ENCODE assay signal across 9 cellular contexts in genomic region chr6:16205377-16206144, GRCh38. TPM values are rescaled to one million over a fixed set of nuclear protein-coding genes. Genes with fewer than 3 reads are reported as not detected.
DNase-seq lines count a peak whose midpoint lies in the region; ATAC-seq and TF ChIP-seq lines count a peak whose summit lies in the region.
"Had no signal": no experiment of that assay in that cellular context is flagged by ENCODE, and none has a peak within 500 bp of the region (broad histone marks: within the 10 kb centered on the region; RNA-seq: fewer than 3 reads in every experiment).

No MANE protein-coding gene starts in this region.

- TF ChIP-seq POLR2A in GM18505 (IDR thresholded peaks at IDR 0.05; ENCODE audit: borderline replicate concordance, extremely low read depth, insufficient read depth, insufficient read length) (no peak), vagina (IDR thresholded peaks at IDR 0.05) (no peak)

- ATAC-seq in GM18505 (IDR thresholded peaks at IDR 0.05; ENCODE audit: unreplicated experiment) = peak; percentile 86

- H3K36me3 ChIP-seq in vagina = no peaks in the 10 kb centered on the region
- H3K36me3 ChIP-seq: neutrophil had no signal

- H3K27ac ChIP-seq in vagina = peak overlapping the region; percentile 52
- H3K27ac ChIP-seq: neutrophil had no signal

- no peaks in the 10 kb centered on the region for H3K9me3 ChIP-seq in vagina
- H3K9me3 ChIP-seq: neutrophil had no signal

- H3K4me1 ChIP-seq in vagina = no peaks in the 10 kb centered on the region

- H3K4me3 ChIP-seq in HFF-Myc (replicated peaks; ENCODE audit: low read depth, low read length) = no peak overlapping the region
- H3K4me3 ChIP-seq in vagina = no peak overlapping the region

- intact Hi-C loops in vagina (cut with DNase I) = loop anchor here (5.0 kb wide), 1 partner anchor 513 kb away; no protein-coding TSS in a partner anchor

- DNase-seq in HFF-Myc (ENCODE audit: extremely low read depth, low read depth) = peak; percentile 100
- peak; percentile 38 for DNase-seq in NCI-H1694 (lab: John Stamatoyannopoulos, UW)
- peak; percentile 98 for DNase-seq in fibroblast of peridontal ligament (ENCODE audit: extremely low read depth)
- peak in 1 of 2 donors; percentile 79 for DNase-seq in vagina (ENCODE audit: extremely low spot score in 2 of 2)
- DNase-seq in NK-92 (lab: John Stamatoyannopoulos, UW; ENCODE audit: unreplicated experiment) = no peak
- DNase-seq in SKM-1 (lab: John Stamatoyannopoulos, UW; ENCODE audit: unreplicated experiment) = no peak
- no peak for DNase-seq in HUDEP-2 (lab: John Stamatoyannopoulos, UW; ENCODE audit: unreplicated experiment in 76 of 76)

- TF ChIP-seq CTCF in HFF-Myc (IDR thresholded peaks at IDR 0.05; ENCODE audit: low read depth, low read length, missing control alignments) (no peak), vagina (IDR thresholded peaks at IDR 0.05) (no peak)

- H3K27me3 ChIP-seq in vagina = no peaks in the 10 kb centered on the region

RNA-seq across cellular contexts. Expression of gene GMPR, which starts 32.8 kb away (rescaled TPM):
- total RNA-seq in vagina = 2.0 TPM

Comparison
In these comparisons a context has a peak if more than half of its experiments do, and no peak if none do; other contexts are left out.
1. DNase-seq: peak in HFF-Myc (single experiment), NCI-H1694 (single experiment) and fibroblast of peridontal ligament (single experiment); none in NK-92 (single experiment), SKM-1 (single experiment) and HUDEP-2 (0 of 76).